ENCODE assay signal across 13 cellular contexts in genomic region chr1:19342077-19342775, GRCh38. TPM values are rescaled to one million over a fixed set of nuclear protein-coding genes. Genes with fewer than 3 reads are reported as not detected.
DNase-seq lines count a peak whose midpoint lies in the region; ATAC-seq and TF ChIP-seq lines count a peak whose summit lies in the region.
"Had no signal": no experiment of that assay in that cellular context is flagged by ENCODE, and none has a peak within 500 bp of the region (broad histone marks: within the 10 kb centered on the region; RNA-seq: fewer than 3 reads in every experiment).

No MANE protein-coding gene starts in this region.

- H3K4me1 ChIP-seq in GM23338 (ENCODE audit: insufficient read depth) (peaks cover 11% of the 10 kb centered on the region), RWPE2 (ENCODE audit: insufficient read depth, poor library complexity, severe bottlenecking) (no peaks in the 10 kb centered on the region), sigmoid colon (peaks cover 0 to 24% (median 12%) of the 10 kb centered on the region in 4 donors), Caco-2 (peaks cover 3% of the 10 kb centered on the region; the same call in 1 of the 2 replicates)
- H3K4me1 ChIP-seq: HAP-1 had no signal

- POLR2A ChIA-PET in Caco-2 (lab: Charles Lee): no interaction called here

- no peaks in the 10 kb centered on the region for H3K79me2 ChIP-seq in GM23338 (replicated peaks; ENCODE audit: insufficient read depth)

- H3K27ac Mint-ChIP-seq in GM23338 (no peak overlapping the region), Caco-2 (ENCODE audit: unreplicated experiment) (no peak overlapping the region)

- TF ChIP-seq EP300 in sigmoid colon (IDR thresholded peaks at IDR 0.05): no peak

- peaks cover 3% of the 10 kb centered on the region for H4K20me1 ChIP-seq in GM23338 (replicated peaks; ENCODE audit: insufficient read depth)

- peak overlapping the region; percentile 80 for H3K27ac ChIP-seq in GM23338 (ENCODE audit: low read depth)
- H3K27ac ChIP-seq in RWPE2 (ENCODE audit: poor library complexity, severe bottlenecking): no peak overlapping the region
- H3K27ac ChIP-seq in sigmoid colon: peak overlapping the region; percentile 38 to 60 (median 56)

- H3K9me3 Mint-ChIP-seq in GM23338 (no peaks in the 10 kb centered on the region), Caco-2 (ENCODE audit: unreplicated experiment) (no peaks in the 10 kb centered on the region)
- H3K9me3 Mint-ChIP-seq: activated T-helper 2 cell treated with anti-CD3 and anti-CD28 coated beads, Interferon-gamma antibody, Interleukin-2, Interleukin-4, amounts not matched to agents 10 μg/mL and 5 μg/mL and 100 μg/mL, durations not matched to agents 14 hours and 24 hours and 36 hours; CD14-positive monocyte; stimulated activated naive CD8-positive, alpha-beta T cell treated with anti-CD3 and anti-CD28 coated beads, Interleukin-15, Interleukin-2, amounts not matched to agents 100 ng/mL and 50 ng/mL, for 24 hours had no signal

- H3K27me3 Mint-ChIP-seq in GM23338 (ENCODE audit: insufficient read depth, low read depth, poor library complexity): peaks cover 22% of the 10 kb centered on the region
- H3K27me3 Mint-ChIP-seq in Caco-2 (ENCODE audit: insufficient read depth, unreplicated experiment): no peaks in the 10 kb centered on the region
- H3K27me3 Mint-ChIP-seq: stimulated activated naive CD8-positive, alpha-beta T cell treated with anti-CD3 and anti-CD28 coated beads, Interleukin-15, Interleukin-2, amounts not matched to agents 100 ng/mL and 50 ng/mL, for 24 hours had no signal

- H2AFZ ChIP-seq in GM23338: no peak overlapping the region

- intact Hi-C loops in sigmoid colon (cut with DNase I): no loop called here
- intact Hi-C loops in Caco-2 (cut with micrococcal nuclease; ENCODE audit: unreplicated experiment): no loop called here

- CTCF ChIA-PET in Caco-2 (lab: Charles Lee): interaction anchor here (0.9 to 1.4 kb wide), 2 partner anchors 22 to 308 kb away, joined by 3 to 4 read pairs; no protein-coding TSS in a partner anchor

- DNase-seq in GM23338 (ENCODE audit: low spot score) (no peak), RWPE2 (ENCODE audit: low spot score) (peak; percentile 45), foreskin fibroblast (peak; percentile 72 to 89), sigmoid colon (no peak), Caco-2 (no peak), SKM-1 treated with dmso at 0.1 percent for 144 hours (lab: John Stamatoyannopoulos, UW; ENCODE audit: unreplicated experiment) (no peak)
- DNase-seq: SIG-M5 had no signal

- H3K27me3 ChIP-seq in GM23338 (ENCODE audit: insufficient read depth) (no peaks in the 10 kb centered on the region), RWPE2 (ENCODE audit: insufficient read depth, poor library complexity, severe bottlenecking) (no peaks in the 10 kb centered on the region), sigmoid colon (no peaks in the 10 kb centered on the region), Caco-2 (replicated peaks; ENCODE audit: control insufficient read depth, insufficient read depth, low read length) (no peaks in the 10 kb centered on the region)
- H3K27me3 ChIP-seq: dorsolateral prefrontal cortex had no signal

- H3F3A ChIP-seq in GM23338 (replicated peaks; ENCODE audit: low read depth): peaks cover 25% of the 10 kb centered on the region

- H3K4me3 ChIP-seq in GM23338: no peak overlapping the region
- H3K4me3 ChIP-seq in RWPE2 (ENCODE audit: severe bottlenecking): no peak overlapping the region
- H3K4me3 ChIP-seq in foreskin fibroblast (ENCODE audit: low read depth in 1 of 2, low read length in 2 of 2): no peak overlapping the region
- no peak overlapping the region for H3K4me3 ChIP-seq in sigmoid colon
- no peak overlapping the region for H3K4me3 ChIP-seq in Caco-2 (ENCODE audit: low read depth, low read length)
- H3K4me3 ChIP-seq: dorsolateral prefrontal cortex, HAP-1 had no signal

- ATAC-seq in GM23338 (no peak), RWPE2 (ENCODE audit: low read depth) (no peak), HG02763 (IDR thresholded peaks at IDR 0.05; ENCODE audit: unreplicated experiment) (no peak)

- H3K36me3 Mint-ChIP-seq in GM23338 (ENCODE audit: low read depth): peaks cover 47% of the 10 kb centered on the region
- peaks cover 59% of the 10 kb centered on the region for H3K36me3 Mint-ChIP-seq in Caco-2 (ENCODE audit: insufficient read depth, unreplicated experiment)

- H3K4me3 Mint-ChIP-seq in GM23338 (no peak overlapping the region), Caco-2 (ENCODE audit: unreplicated experiment) (no peak overlapping the region)
- H3K4me3 Mint-ChIP-seq: CD14-positive monocyte; stimulated activated naive CD8-positive, alpha-beta T cell treated with anti-CD3 and anti-CD28 coated beads, Interleukin-15, Interleukin-2, amounts not matched to agents 100 ng/mL and 50 ng/mL, for 24 hours had no signal

- WGBS in sigmoid colon, 2 donors: 91 to 93% methylated on average over 28 of the region's 28 CpGs

- TF ChIP-seq CTCF in GM23338 (conservative IDR thresholded peaks at IDR 0.05; ENCODE audit: low read depth in 2 of 2): no peak
- TF ChIP-seq CTCF in RWPE2 (IDR thresholded peaks at IDR 0.05; ENCODE audit: poor library complexity, severe bottlenecking): no peak
- TF ChIP-seq CTCF in foreskin fibroblast (IDR thresholded peaks at IDR 0.05; ENCODE audit: low read depth, low read length): no peak
- no peak for TF ChIP-seq CTCF in sigmoid colon (IDR thresholded peaks at IDR 0.05)
- no peak for TF ChIP-seq CTCF in Caco-2 (IDR thresholded peaks at IDR 0.05; ENCODE audit: insufficient read depth in 1 of 2, low read depth in 1 of 2, low read length in 1 of 2, severe bottlenecking in 1 of 2, unreplicated experiment in 1 of 2)

- H3K9me2 ChIP-seq in GM23338 (ENCODE audit: insufficient read depth): no peaks in the 10 kb centered on the region

- TF ChIP-seq POLR2A in sigmoid colon (IDR thresholded peaks at IDR 0.05): no peak

- H3K36me3 ChIP-seq in GM23338 (ENCODE audit: insufficient read depth) (no peaks in the 10 kb centered on the region; the same call in 1 of the 2 replicates), RWPE2 (ENCODE audit: low read depth) (peaks cover 29% of the 10 kb centered on the region), sigmoid colon (peaks cover 18 to 72% (median 38%) of the 10 kb centered on the region in 4 donors), Caco-2 (ENCODE audit: control insufficient read depth, insufficient read depth, low read length) (peaks cover 3% of the 10 kb centered on the region; the same call in 1 of the 2 replicates)

- peaks cover 39% of the 10 kb centered on the region for H3K4me1 Mint-ChIP-seq in GM23338
- peaks cover 6% of the 10 kb centered on the region for H3K4me1 Mint-ChIP-seq in Caco-2 (ENCODE audit: low read depth, unreplicated experiment)

- H3K9me3 ChIP-seq in RWPE2 (ENCODE audit: severe bottlenecking) (no peaks in the 10 kb centered on the region), sigmoid colon (no peaks in the 10 kb centered on the region), Caco-2 (no peaks in the 10 kb centered on the region)
- H3K9me3 ChIP-seq: HAP-1 had no signal

- H3K4me2 ChIP-seq in GM23338: no peak overlapping the region

- BruUV-seq in Caco-2 (replicated peaks; lab: Mats Ljungman, UMichigan): no TSS peak

TF ChIP-seq in GM23338, 12 proteins besides CTCF, POLR2A, EP300 and RAD21:
- no peak for TF ChIP-seq POLR2AphosphoS5 (IDR thresholded peaks at IDR 0.05; ENCODE audit: low read depth)

RNA-seq across cellular contexts. Expression of gene SLC66A1, which starts 30.1 kb away (rescaled TPM):
- total RNA-seq in GM23338 (2014; rRNA removed; shearing (Covaris generic)): 19.7 and 24.4 TPM in 2 replicates
- polyA plus RNA-seq in GM23338 (2016; fragmentation: Nextera tagmentation; extraction: Ambion mirVana) (6.9 and 8.6 TPM in 2 replicates), sigmoid colon (10 to 100 TPM in 1 of 3 donors, 1 to 10 TPM in 2; 5.1 to 16.0 (median 7.2) TPM)
- total RNA-seq in sigmoid colon (10 to 100 TPM in 1 of 4 donors, 1 to 10 TPM in 3; 7.5 to 15.2 (median 8.8) TPM), Caco-2 (2022) (22.0 and 24.0 TPM in 2 replicates)

RNA-seq across cellular contexts. Expression of gene AKR7A2, which starts 30.3 kb away (rescaled TPM):
- 53.6 and 60.0 TPM in 2 replicates for total RNA-seq in GM23338 (2014; rRNA removed; shearing (Covaris generic))
- 18.2 and 20.8 TPM in 2 replicates for polyA plus RNA-seq in GM23338 (2016; fragmentation: Nextera tagmentation; extraction: Ambion mirVana)
- 100 to 1,000 TPM in 1 of 4 donors, 10 to 100 TPM in 3; 55.8 to 110 (median 77.2) TPM for total RNA-seq in sigmoid colon
- 10 to 100 TPM; 64.2 to 99.6 (median 84.1) TPM for polyA plus RNA-seq in sigmoid colon
- total RNA-seq in Caco-2 (2022): 55.4 and 56.7 TPM in 2 replicates

RNA-seq across cellular contexts. Expression of gene AKR7A3, which starts 53.7 kb away (rescaled TPM):
- 0.14 TPM in 1 of 2 replicates, not detected in the other for total RNA-seq in GM23338 (2014; rRNA removed; shearing (Covaris generic))
- polyA plus RNA-seq in GM23338 (2016; fragmentation: Nextera tagmentation; extraction: Ambion mirVana): 0.24 and 0.86 TPM in 2 replicates
- total RNA-seq in sigmoid colon: 1 to 10 TPM in 3 of 4 donors, under 1 TPM in 1; 0.71 to 1.9 (median 1.5) TPM
- polyA plus RNA-seq in sigmoid colon: 100 to 1,000 TPM in 1 of 3 donors, 10 to 100 TPM in 2; 72.1 to 110 (median 78.3) TPM
- total RNA-seq in Caco-2 (2022): 2.4 and 2.8 TPM in 2 replicates

Comparison
In these comparisons a context has a peak if more than half of its experiments do, and no peak if none do; other contexts are left out.
1. DNase-seq: peak in RWPE2 (single experiment) and foreskin fibroblast (2 of 2); none in GM23338 (single experiment), sigmoid colon (single experiment), Caco-2 (0 of 2) and SKM-1 treated with dmso at 0.1 percent for 144 hours (single experiment).